ENCODE assay signal across 18 cellular contexts in the genomic region with DNA sequence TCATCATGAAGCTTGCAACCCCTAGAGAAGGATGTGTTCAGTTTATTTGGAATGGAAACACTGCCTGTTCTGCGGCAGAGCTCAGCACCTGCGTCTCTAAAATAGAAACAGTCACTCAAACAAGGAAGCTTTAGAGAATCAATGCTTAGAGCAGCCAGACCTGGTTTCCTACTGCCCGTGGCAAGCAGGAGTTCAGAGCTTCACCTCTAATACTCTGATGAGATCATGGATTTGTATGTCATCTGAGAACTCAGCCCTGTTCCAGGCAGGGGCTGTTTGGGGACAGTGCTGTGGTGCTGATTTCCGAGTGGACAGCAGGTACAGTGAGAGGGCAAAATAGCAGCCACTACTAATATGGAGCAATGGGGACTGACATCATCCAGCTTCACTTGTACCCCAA.
"Had no signal": no experiment of that assay in that cellular context is flagged by ENCODE, and none has a peak within 500 bp of the region (broad histone marks: within the 10 kb centered on the region; RNA-seq: fewer than 3 reads in every experiment).

No MANE protein-coding gene starts in this region.

- H3K4me3 Mint-ChIP-seq: activated CD4-positive, alpha-beta T cell treated with anti-CD3 and anti-CD28 coated beads, Interleukin-2, amount 10 ng/mL, durations not matched to agents 24 days and 14 days; activated CD8-positive, alpha-beta T cell treated with anti-CD3 and anti-CD28 coated beads for 36 hours; activated T-cell treated with anti-CD3 and anti-CD28 coated beads, Interleukin-2, amount 50 U/mL, for 4 hours; dendritic cell treated with granulocyte-macrophage colony-stimulating factor and Interleukin-4, amounts not matched to agents 40 ng/mL and 50 ng/mL, for 4 days; nephron progenitor cell; stimulated activated naive CD8-positive, alpha-beta T cell treated with anti-CD3 and anti-CD28 coated beads, Interleukin-15, amount 100 ng/mL, for 72 hours; T-helper 1 cell treated with Interleukin-12 subunit alpha and Interleukin-12 subunit beta and Interleukin-4 antibody, amounts not matched to agents 30 μg/mL and 1 μg/mL, for 36 hours had no signal

- H3K27me3 ChIP-seq: brain microvascular endothelial cell, left lung, right atrium auricular region, suprapubic skin had no signal

- H3K36me3 ChIP-seq: brain microvascular endothelial cell, left lung, right atrium auricular region, suprapubic skin had no signal

- H3K4me1 Mint-ChIP-seq: activated CD4-positive, alpha-beta T cell treated with anti-CD3 and anti-CD28 coated beads, Interleukin-2, amount 10 ng/mL, durations not matched to agents 24 days and 14 days; nephron progenitor cell; stimulated activated naive CD8-positive, alpha-beta T cell treated with anti-CD3 and anti-CD28 coated beads, Interleukin-15, amount 100 ng/mL, for 72 hours had no signal

- DNase-seq: activated CD4-positive, alpha-beta T cell treated with anti-CD3 and anti-CD28 coated beads, Interleukin-2, amount 10 ng/mL, durations not matched to agents 24 days and 14 days; activated CD8-positive, alpha-beta T cell treated with anti-CD3 and anti-CD28 coated beads for 36 hours; activated naive CD4-positive, alpha-beta T cell treated with anti-CD3 and anti-CD28 coated beads, Interleukin-2, amount 50 U/mL, for 16 hours; activated T-cell treated with anti-CD3 and anti-CD28 coated beads, Interleukin-2, amount 50 U/mL, for 4 hours; brain microvascular endothelial cell; effector memory CD4-positive, alpha-beta T cell; hippocampal formation; left lung; midbrain; nephron progenitor cell; nucleus accumbens; stimulated activated naive CD8-positive, alpha-beta T cell treated with anti-CD3 and anti-CD28 coated beads, Interleukin-15, amount 100 ng/mL, for 72 hours; trophoblast cell had no signal

- H3K27ac ChIP-seq: brain microvascular endothelial cell, left lung, right atrium auricular region, suprapubic skin had no signal

- H3K9me3 ChIP-seq: left lung, right atrium auricular region, suprapubic skin had no signal

- H3K4me3 ChIP-seq: left lung, right atrium auricular region, suprapubic skin had no signal

- H3K4me1 ChIP-seq: left lung, right atrium auricular region, suprapubic skin had no signal

- H3K27ac Mint-ChIP-seq: activated CD4-positive, alpha-beta T cell treated with anti-CD3 and anti-CD28 coated beads, Interleukin-2, amount 10 ng/mL, durations not matched to agents 24 days and 14 days; activated CD8-positive, alpha-beta T cell treated with anti-CD3 and anti-CD28 coated beads for 36 hours; dendritic cell treated with granulocyte-macrophage colony-stimulating factor and Interleukin-4, amounts not matched to agents 40 ng/mL and 50 ng/mL, for 4 days; nephron progenitor cell; progenitor cell of endocrine pancreas; stimulated activated naive CD8-positive, alpha-beta T cell treated with anti-CD3 and anti-CD28 coated beads, Interleukin-15, amount 100 ng/mL, for 72 hours; T-helper 1 cell treated with Interleukin-12 subunit alpha and Interleukin-12 subunit beta and Interleukin-4 antibody, amounts not matched to agents 30 μg/mL and 1 μg/mL, for 36 hours had no signal

- ATAC-seq: activated CD8-positive, alpha-beta T cell treated with anti-CD3 and anti-CD28 coated beads for 36 hours; activated T-cell treated with anti-CD3 and anti-CD28 coated beads, Interleukin-2, amount 50 U/mL, for 4 hours; left lung; stimulated activated naive CD8-positive, alpha-beta T cell treated with anti-CD3 and anti-CD28 coated beads, Interleukin-15, amount 100 ng/mL, for 72 hours had no signal

- H3K27me3 Mint-ChIP-seq: activated CD4-positive, alpha-beta T cell treated with anti-CD3 and anti-CD28 coated beads, Interleukin-2, amount 10 ng/mL, durations not matched to agents 24 days and 14 days; activated CD8-positive, alpha-beta T cell treated with anti-CD3 and anti-CD28 coated beads for 36 hours; dendritic cell treated with granulocyte-macrophage colony-stimulating factor and Interleukin-4, amounts not matched to agents 40 ng/mL and 50 ng/mL, for 4 days; stimulated activated naive CD8-positive, alpha-beta T cell treated with anti-CD3 and anti-CD28 coated beads, Interleukin-15, amount 100 ng/mL, for 72 hours had no signal

- H3K9me3 Mint-ChIP-seq: dendritic cell treated with granulocyte-macrophage colony-stimulating factor and Interleukin-4, amounts not matched to agents 40 ng/mL and 50 ng/mL, for 4 days; stimulated activated naive CD8-positive, alpha-beta T cell treated with anti-CD3 and anti-CD28 coated beads, Interleukin-15, amount 100 ng/mL, for 72 hours had no signal
